22 cellular contexts compared by ENCODE assay signal in the genomic region with DNA sequence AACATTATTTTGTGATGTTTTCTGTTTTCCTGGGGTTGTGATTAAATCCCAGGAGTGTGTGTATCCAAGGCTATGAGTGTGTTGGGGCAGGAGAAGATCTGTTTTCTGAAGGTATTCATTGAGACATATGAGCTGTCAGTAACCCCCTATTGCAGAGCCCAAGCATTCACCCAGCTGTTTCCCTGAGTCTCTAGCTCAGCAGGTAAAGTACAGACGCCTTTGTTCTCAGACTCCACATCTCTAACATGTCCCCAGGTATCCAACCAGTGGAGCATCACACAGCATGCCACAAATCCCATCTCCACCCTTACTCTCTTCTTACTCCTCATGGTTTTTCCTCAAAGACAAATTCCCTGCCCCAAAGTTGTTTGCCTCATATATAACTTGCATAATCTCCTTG.
"Had no signal": no experiment of that assay in that cellular context is flagged by ENCODE, and none has a peak within 500 bp of the region (broad histone marks: within the 10 kb centered on the region; RNA-seq: fewer than 3 reads in every experiment).

No MANE protein-coding gene starts in this region.

- H3K36me3 Mint-ChIP-seq: activated CD4-positive, alpha-beta memory T cell treated with anti-CD3 and anti-CD28 coated beads for 36 hours; activated naive CD8-positive, alpha-beta T cell; brain had no signal

- H3K4me3 Mint-ChIP-seq: activated CD4-positive, alpha-beta memory T cell treated with anti-CD3 and anti-CD28 coated beads for 36 hours; activated CD4-positive, alpha-beta T cell treated with anti-CD3 and anti-CD28 coated beads, Interleukin-2, amount 10 ng/mL, durations not matched to agents 7 days and 5 days; activated naive CD4-positive, alpha-beta T cell treated with anti-CD3 and anti-CD28 coated beads for 36 hours; activated naive CD8-positive, alpha-beta T cell; activated T-cell treated with anti-CD3 and anti-CD28 coated beads, Interleukin-2, amount 50 U/mL, for 4 hours; brain had no signal

- H3K9me3 Mint-ChIP-seq: activated CD4-positive, alpha-beta memory T cell treated with anti-CD3 and anti-CD28 coated beads for 36 hours; activated CD4-positive, alpha-beta T cell treated with anti-CD3 and anti-CD28 coated beads, Interleukin-2, amount 10 ng/mL, durations not matched to agents 7 days and 5 days; brain had no signal

- H3K27ac Mint-ChIP-seq: activated CD4-positive, alpha-beta memory T cell treated with anti-CD3 and anti-CD28 coated beads for 36 hours; activated CD4-positive, alpha-beta T cell treated with anti-CD3 and anti-CD28 coated beads, Interleukin-2, amount 10 ng/mL, durations not matched to agents 7 days and 5 days; activated naive CD4-positive, alpha-beta T cell treated with anti-CD3 and anti-CD28 coated beads for 36 hours; activated naive CD8-positive, alpha-beta T cell; brain had no signal

- H3K27me3 Mint-ChIP-seq: activated CD4-positive, alpha-beta memory T cell treated with anti-CD3 and anti-CD28 coated beads for 36 hours; activated CD4-positive, alpha-beta T cell treated with anti-CD3 and anti-CD28 coated beads, Interleukin-2, amount 10 ng/mL, durations not matched to agents 7 days and 5 days; activated naive CD8-positive, alpha-beta T cell; brain had no signal

- FAIRE-seq: astrocyte, TTC549 had no signal

- H3K4me1 Mint-ChIP-seq: activated CD4-positive, alpha-beta T cell treated with anti-CD3 and anti-CD28 coated beads, Interleukin-2, amount 10 ng/mL, durations not matched to agents 7 days and 5 days; brain had no signal

- DNase-seq: activated CD4-positive, alpha-beta memory T cell treated with anti-CD3 and anti-CD28 coated beads for 36 hours; activated CD4-positive, alpha-beta T cell treated with anti-CD3 and anti-CD28 coated beads, Interleukin-2, amount 10 ng/mL, durations not matched to agents 7 days and 5 days; activated CD4-positive, CD25-positive, alpha-beta regulatory T cell; activated CD8-positive, alpha-beta memory T cell treated with anti-CD3 and anti-CD28 coated beads for 24 hours; activated gamma-delta T cell; activated naive CD4-positive, alpha-beta T cell treated with anti-CD3 and anti-CD28 coated beads for 36 hours; activated T-cell treated with anti-CD3 and anti-CD28 coated beads, Interleukin-2, amount 50 U/mL, for 4 hours; amygdala; IMR-90; KG1; NCI-H1048; NCI-H1930; NCI-H345; NCI-H510A; NCI-H526 treated with DMSO at 0.1 percent for 48 hours; SIG-M5; T-helper 2 cell; T1000 had no signal

- ATAC-seq: activated T-cell treated with anti-CD3 and anti-CD28 coated beads, Interleukin-2, amount 50 U/mL, for 4 hours had no signal
